ENCODE assay signal across 1 cellular context in genomic region chr10:12892924-12893323, GRCh38.
TF ChIP-seq lines count a peak whose summit lies in the region.

No MANE protein-coding gene starts in this region.

TF ChIP-seq in K562, 482 proteins besides CTCF, POLR2A, EP300 and RAD21 (continued from another document):
- TF ChIP-seq ZNF280A (IDR thresholded peaks at IDR 0.05; ENCODE audit: low read depth, partially characterized antibody) (peak; percentile 26), NR0B1 (IDR thresholded peaks at IDR 0.05; ENCODE audit: partially characterized antibody) (no peak)
